ENCODE assay signal across 24 cellular contexts in the genomic region with DNA sequence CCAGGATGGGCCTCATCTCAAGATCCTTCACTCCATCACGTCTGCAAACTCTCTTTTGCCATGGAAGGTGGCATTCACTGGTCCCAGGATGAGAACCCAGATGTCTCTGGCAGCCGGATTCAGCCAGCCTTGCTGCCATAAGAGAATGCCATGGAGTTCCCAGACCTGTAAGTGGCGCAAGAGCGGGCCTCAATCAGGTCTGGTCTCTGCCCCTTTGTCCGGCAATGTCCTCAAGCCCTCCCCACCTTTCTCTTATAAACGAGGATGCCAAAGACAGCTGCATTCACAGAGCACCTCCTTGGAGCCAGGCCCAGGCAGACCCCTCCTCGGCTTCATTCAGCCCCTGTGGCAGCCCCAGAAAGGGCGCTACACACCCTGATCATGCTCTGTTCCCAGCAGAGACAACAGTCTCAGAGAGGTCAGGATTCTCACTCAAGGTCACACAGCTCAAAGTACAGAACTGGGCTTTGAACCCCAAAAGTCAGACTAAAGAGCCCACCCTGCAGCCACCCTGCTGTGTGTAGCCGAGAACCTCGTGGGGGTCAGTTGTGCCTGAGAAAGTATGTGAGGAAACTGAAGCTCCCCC.
"Had no signal": no experiment of that assay in that cellular context is flagged by ENCODE, and none has a peak within 500 bp of the region (broad histone marks: within the 10 kb centered on the region; RNA-seq: fewer than 3 reads in every experiment).

No MANE protein-coding gene starts in this region.

- H3K27me3 ChIP-seq: ovary, upper lobe of left lung, vagina had no signal

- H3K9me3 Mint-ChIP-seq: naive B cell; nephron; stimulated activated memory B cell treated with anti-CD40 and anti-IgM and Interleukin-4, amounts not matched to agents 10 μg/mL and 1 μg/mL and 100 μg/mL, for 72 hours; stimulated activated naive CD8-positive, alpha-beta T cell treated with anti-CD3 and anti-CD28 coated beads, Interleukin-15, Interleukin-2, amounts not matched to agents 100 ng/mL and 50 ng/mL, for 24 hours had no signal

- ATAC-seq: esophagus mucosa; heart right ventricle; left lung; right cardiac atrium; stimulated activated memory B cell treated with anti-CD40 and anti-IgM and Interleukin-4, amounts not matched to agents 10 μg/mL and 1 μg/mL and 100 μg/mL, for 72 hours had no signal

- DNase-seq: cortex of kidney; dorsolateral prefrontal cortex; effector CD8-positive, alpha-beta T cell; heart right ventricle; hypothalamus; mesenchymal stem cell; midbrain; naive B cell; ovary; right cardiac atrium; stimulated activated CD4-positive, alpha-beta T cell treated with anti-CD3 and anti-CD28 coated beads, Interleukin-15, amount 100 ng/mL, for 24 hours; stimulated activated CD4-positive, alpha-beta T cell treated with anti-CD3 and anti-CD28 coated beads, Interleukin-1b, Interleukin-23, amount 100 ng/mL, for 48 hours; stimulated activated CD4-positive, alpha-beta T cell treated with anti-CD3 and anti-CD28 coated beads, Interleukin-4, amount 100 ng/mL, for 24 hours; tibial artery had no signal

- H3K36me3 Mint-ChIP-seq: naive B cell; stimulated activated memory B cell treated with anti-CD40 and anti-IgM and Interleukin-4, amounts not matched to agents 10 μg/mL and 1 μg/mL and 100 μg/mL, for 72 hours had no signal

- H3K27ac ChIP-seq: dorsolateral prefrontal cortex, heart right ventricle, left lung, neutrophil, ovary, tibial artery, upper lobe of left lung, vagina had no signal

- H3K27me3 Mint-ChIP-seq: stimulated activated naive CD8-positive, alpha-beta T cell treated with anti-CD3 and anti-CD28 coated beads, Interleukin-15, Interleukin-2, amounts not matched to agents 100 ng/mL and 50 ng/mL, for 24 hours had no signal

- H3K4me3 Mint-ChIP-seq: naive B cell; nephron; stimulated activated memory B cell treated with anti-CD40 and anti-IgM and Interleukin-4, amounts not matched to agents 10 μg/mL and 1 μg/mL and 100 μg/mL, for 72 hours; stimulated activated naive CD8-positive, alpha-beta T cell treated with anti-CD3 and anti-CD28 coated beads, Interleukin-15, Interleukin-2, amounts not matched to agents 100 ng/mL and 50 ng/mL, for 24 hours had no signal

- H3K4me3 ChIP-seq: dorsolateral prefrontal cortex, heart right ventricle, left lung, lung, ovary, tibial artery, upper lobe of left lung, vagina had no signal

- H3K36me3 ChIP-seq: heart right ventricle, left lung, neutrophil, ovary, tibial artery, upper lobe of left lung, vagina had no signal

- H3K4me1 ChIP-seq: left lung had no signal

- H3K27ac Mint-ChIP-seq: nephron; progenitor cell of endocrine pancreas; stimulated activated memory B cell treated with anti-CD40 and anti-IgM and Interleukin-4, amounts not matched to agents 10 μg/mL and 1 μg/mL and 100 μg/mL, for 72 hours; stimulated activated naive CD8-positive, alpha-beta T cell treated with anti-CD3 and anti-CD28 coated beads, Interleukin-15, Interleukin-2, amounts not matched to agents 100 ng/mL and 50 ng/mL, for 24 hours had no signal

- H3K4me1 Mint-ChIP-seq: naive B cell; stimulated activated memory B cell treated with anti-CD40 and anti-IgM and Interleukin-4, amounts not matched to agents 10 μg/mL and 1 μg/mL and 100 μg/mL, for 72 hours had no signal

- H3K9me3 ChIP-seq: heart right ventricle, left lung, neutrophil, ovary, tibial artery, upper lobe of left lung, vagina had no signal
